In genomic region chr6:73516712-73517489, GRCh38 we compare ENCODE assay signal across 8 cellular contexts. TPM values are rescaled to one million over a fixed set of nuclear protein-coding genes. Genes with fewer than 3 reads are reported as not detected.
DNase-seq lines count a peak whose midpoint lies in the region; ATAC-seq and TF ChIP-seq lines count a peak whose summit lies in the region.

No MANE protein-coding gene starts in this region.

- H3K4me1 ChIP-seq in Caco-2 (peaks cover 3% of the 10 kb centered on the region; the same call in 1 of the 2 replicates), Loucy (ENCODE audit: insufficient read depth, low read length, poor library complexity, severe bottlenecking) (peaks cover 15% of the 10 kb centered on the region), breast epithelium (no peaks in the 10 kb centered on the region)
- H3K4me1 ChIP-seq in naive thymus-derived CD4-positive, alpha-beta T cell (ENCODE audit: control insufficient read depth in 2 of 2, insufficient read depth in 2 of 2, low read length in 2 of 2) = peaks cover 35 to 50% of the 10 kb centered on the region in 2 donors

- peaks cover 66% of the 10 kb centered on the region for H3K79me2 ChIP-seq in Loucy (ENCODE audit: insufficient read depth, low read length)

- peaks cover 100% of the 10 kb centered on the region for H3K36me3 Mint-ChIP-seq in Caco-2 (ENCODE audit: insufficient read depth, unreplicated experiment)
- H3K36me3 Mint-ChIP-seq in naive thymus-derived CD4-positive, alpha-beta T cell = peaks cover 13 to 54% (median 40%) of the 10 kb centered on the region in 5 donors

- H3K27me3 Mint-ChIP-seq in Caco-2 (ENCODE audit: insufficient read depth, unreplicated experiment) = no peaks in the 10 kb centered on the region
- peaks cover 0 to 10% (median 0%) of the 10 kb centered on the region in 5 donors for H3K27me3 Mint-ChIP-seq in naive thymus-derived CD4-positive, alpha-beta T cell

- H3F3A ChIP-seq in Loucy (ENCODE audit: low read depth) = peaks cover 18% of the 10 kb centered on the region

- peak overlapping the region; percentile 38 to 39 for H3K27ac ChIP-seq in breast epithelium
- H3K27ac ChIP-seq in naive thymus-derived CD4-positive, alpha-beta T cell (ENCODE audit: low read depth, low read length) = peak overlapping the region; percentile 12

- H3K9me2 ChIP-seq in Loucy (replicated peaks; ENCODE audit: low read depth, low read length) = no peaks in the 10 kb centered on the region

- H3K9me3 Mint-ChIP-seq in Caco-2 (ENCODE audit: unreplicated experiment) = no peaks in the 10 kb centered on the region
- H3K9me3 Mint-ChIP-seq in naive thymus-derived CD4-positive, alpha-beta T cell = peaks cover 0 to 21% (median 0%) of the 10 kb centered on the region in 11 donors

- no peak for TF ChIP-seq POLR2A in breast epithelium (IDR thresholded peaks at IDR 0.05)

- no peak overlapping the region for H3K4me3 ChIP-seq in Caco-2 (ENCODE audit: low read depth, low read length)
- H3K4me3 ChIP-seq in Loucy (ENCODE audit: low read length, poor library complexity, severe bottlenecking) = peak overlapping the region; percentile 62
- H3K4me3 ChIP-seq in breast epithelium = peak overlapping the region in 1 of 3 donors; percentile 51
- H3K4me3 ChIP-seq in naive thymus-derived CD4-positive, alpha-beta T cell (ENCODE audit: low read length) = no peak overlapping the region

- peaks cover 11% of the 10 kb centered on the region for H3K4me1 Mint-ChIP-seq in Caco-2 (ENCODE audit: low read depth, unreplicated experiment)
- H3K4me1 Mint-ChIP-seq in naive thymus-derived CD4-positive, alpha-beta T cell = peaks cover 19 to 67% (median 48%) of the 10 kb centered on the region in 7 donors

- CTCF ChIA-PET in Caco-2 (lab: Charles Lee) = interaction anchor here (0.6 kb wide), 1 partner anchor 95 kb away, joined by 3 read pairs; no protein-coding TSS in a partner anchor
- CTCF ChIA-PET in naive thymus-derived CD4-positive, alpha-beta T cell (lab: Charles Lee) = interaction anchor here (0.7 to 5.8 kb wide), 5 partner anchors 32 to 136 kb away, joined by 3 to 105 read pairs (median 3); no protein-coding TSS in a partner anchor

- no peak for ATAC-seq in naive thymus-derived CD4-positive, alpha-beta T cell
- no peak for ATAC-seq in GM21515 (IDR thresholded peaks at IDR 0.05; ENCODE audit: unreplicated experiment)

- H3K36me3 ChIP-seq in Caco-2 (ENCODE audit: control insufficient read depth, insufficient read depth, low read length) (peaks cover 12% of the 10 kb centered on the region), Loucy (ENCODE audit: insufficient read depth, low read length) (peaks cover 57% of the 10 kb centered on the region), breast epithelium (no peaks in the 10 kb centered on the region)
- peaks cover 12 to 62% (median 33%) of the 10 kb centered on the region in 3 experiments for H3K36me3 ChIP-seq in naive thymus-derived CD4-positive, alpha-beta T cell (ENCODE audit: control insufficient read depth in 2 of 3, insufficient read depth in 3 of 3, low read length in 3 of 3)

- peak overlapping the region; percentile 96 for H3K4me2 ChIP-seq in Loucy (ENCODE audit: low read depth, low read length, poor library complexity, severe bottlenecking)

- no TSS peak for BruUV-seq in Caco-2 (replicated peaks; lab: Mats Ljungman, UMichigan)

- H3K4me3 Mint-ChIP-seq in Caco-2 (ENCODE audit: unreplicated experiment) = peak overlapping the region; percentile 53
- H3K4me3 Mint-ChIP-seq in naive thymus-derived CD4-positive, alpha-beta T cell = peak overlapping the region; percentile 35 to 84 (median 56)

- no peak for DNase-seq in Caco-2
- no peak for DNase-seq in breast epithelium (ENCODE audit: low spot score in 2 of 2)
- DNase-seq in naive thymus-derived CD4-positive, alpha-beta T cell = peak in 2 of 9 donors; percentile 11 to 19
- DNase-seq in mucosa of gallbladder (ENCODE audit: low spot score) = no peak
- DNase-seq in stimulated activated CD4-positive, alpha-beta T cell treated with anti-CD3 and anti-CD28 coated beads, Interleukin-4, amount 100 ng/mL, for 1 hour = no peak
- no peak for DNase-seq in COLO829 (ENCODE audit: low spot score)

- H3K27me3 ChIP-seq in Caco-2 (replicated peaks; ENCODE audit: control insufficient read depth, insufficient read depth, low read length) = no peaks in the 10 kb centered on the region
- peaks cover 12% of the 10 kb centered on the region for H3K27me3 ChIP-seq in Loucy (ENCODE audit: insufficient read depth, low read length, poor library complexity, severe bottlenecking)
- H3K27me3 ChIP-seq in breast epithelium = no peaks in the 10 kb centered on the region
- no peaks in the 10 kb centered on the region for H3K27me3 ChIP-seq in naive thymus-derived CD4-positive, alpha-beta T cell (ENCODE audit: control insufficient read depth in 2 of 2, insufficient read depth in 2 of 2, low read length in 2 of 2)

- peaks cover 72% of the 10 kb centered on the region for H4K20me1 ChIP-seq in Loucy (ENCODE audit: insufficient read depth, low read length, poor library complexity, severe bottlenecking)

- H3K9ac ChIP-seq in Loucy (ENCODE audit: low read depth, low read length, poor library complexity, severe bottlenecking) = no peak overlapping the region

- no peak overlapping the region for H2AFZ ChIP-seq in Loucy (ENCODE audit: low read length)

- TF ChIP-seq CTCF in Caco-2 (IDR thresholded peaks at IDR 0.05; ENCODE audit: insufficient read depth in 1 of 2, low read depth in 1 of 2, low read length in 1 of 2, severe bottlenecking in 1 of 2, unreplicated experiment in 1 of 2) (no peak), Loucy (conservative IDR thresholded peaks at IDR 0.05; ENCODE audit: low read length) (no peak), breast epithelium (IDR thresholded peaks at IDR 0.05) (no peak)

- peak overlapping the region; percentile 61 for H3K27ac Mint-ChIP-seq in Caco-2 (ENCODE audit: unreplicated experiment)
- peak overlapping the region; percentile 37 to 89 (median 82) for H3K27ac Mint-ChIP-seq in naive thymus-derived CD4-positive, alpha-beta T cell

- intact Hi-C loops in Caco-2 (cut with micrococcal nuclease; ENCODE audit: unreplicated experiment) = no loop called here
- intact Hi-C loops in breast epithelium (cut with DNase I; ENCODE audit: low total_unique reads) = no loop called here
- intact Hi-C loops in naive thymus-derived CD4-positive, alpha-beta T cell (cut with micrococcal nuclease) = loop anchor here in 1 of 2 donors (10.0 kb wide), 1 partner anchor 218 kb away; no protein-coding TSS in a partner anchor

- POLR2A ChIA-PET in Caco-2 (lab: Charles Lee) = interaction anchor here (0.5 kb wide), 1 partner anchor 49 kb away, joined by 3 read pairs; no protein-coding TSS in a partner anchor
- POLR2A ChIA-PET in naive thymus-derived CD4-positive, alpha-beta T cell (lab: Charles Lee) = interaction anchor here (0.6 to 8.9 kb wide), 8 partner anchors 9 to 220 kb away, joined by 3 to 183 read pairs (median 5); partner anchors contain the start of gene MTO1

- H3K9me3 ChIP-seq in Caco-2 (no peaks in the 10 kb centered on the region), Loucy (ENCODE audit: insufficient read depth, low read depth, low read length) (no peaks in the 10 kb centered on the region), breast epithelium (no peaks in the 10 kb centered on the region)
- H3K9me3 ChIP-seq in naive thymus-derived CD4-positive, alpha-beta T cell (ENCODE audit: control insufficient read depth in 2 of 3, low read length in 3 of 3) = no peaks in the 10 kb centered on the region

RNA-seq across cellular contexts. Expression of gene EEF1A1, which starts 3.9 kb away (rescaled TPM):
- total RNA-seq in Caco-2 (2022) = 9,246 and 9,491 TPM in 2 replicates
- over 10,000 TPM; 12,629 to 16,405 (median 13,038) TPM for total RNA-seq in breast epithelium
- over 10,000 TPM in 4 of 5 experiments, 1,000 to 10,000 TPM in 1; 8,219 to 15,585 (median 15,428) TPM for total RNA-seq in naive thymus-derived CD4-positive, alpha-beta T cell
- polyA plus RNA-seq in naive thymus-derived CD4-positive, alpha-beta T cell = over 10,000 TPM; 14,298 to 15,495 TPM
- total RNA-seq in mucosa of gallbladder = 8,853 TPM

RNA-seq across cellular contexts. Expression of gene MTO1, which starts 55.4 kb away (rescaled TPM):
- total RNA-seq in Caco-2 (2022) (28.7 and 33.1 TPM in 2 replicates), breast epithelium (10 to 100 TPM; 17.4 to 40.8 (median 34.4) TPM), mucosa of gallbladder (21.8 TPM)
- 10 to 100 TPM; 43.5 to 92.0 (median 48.6) TPM for total RNA-seq in naive thymus-derived CD4-positive, alpha-beta T cell
- 10 to 100 TPM; 27.2 to 37.8 TPM for polyA plus RNA-seq in naive thymus-derived CD4-positive, alpha-beta T cell
